ENCODE assay signal across 10 cellular contexts in the genomic region with DNA sequence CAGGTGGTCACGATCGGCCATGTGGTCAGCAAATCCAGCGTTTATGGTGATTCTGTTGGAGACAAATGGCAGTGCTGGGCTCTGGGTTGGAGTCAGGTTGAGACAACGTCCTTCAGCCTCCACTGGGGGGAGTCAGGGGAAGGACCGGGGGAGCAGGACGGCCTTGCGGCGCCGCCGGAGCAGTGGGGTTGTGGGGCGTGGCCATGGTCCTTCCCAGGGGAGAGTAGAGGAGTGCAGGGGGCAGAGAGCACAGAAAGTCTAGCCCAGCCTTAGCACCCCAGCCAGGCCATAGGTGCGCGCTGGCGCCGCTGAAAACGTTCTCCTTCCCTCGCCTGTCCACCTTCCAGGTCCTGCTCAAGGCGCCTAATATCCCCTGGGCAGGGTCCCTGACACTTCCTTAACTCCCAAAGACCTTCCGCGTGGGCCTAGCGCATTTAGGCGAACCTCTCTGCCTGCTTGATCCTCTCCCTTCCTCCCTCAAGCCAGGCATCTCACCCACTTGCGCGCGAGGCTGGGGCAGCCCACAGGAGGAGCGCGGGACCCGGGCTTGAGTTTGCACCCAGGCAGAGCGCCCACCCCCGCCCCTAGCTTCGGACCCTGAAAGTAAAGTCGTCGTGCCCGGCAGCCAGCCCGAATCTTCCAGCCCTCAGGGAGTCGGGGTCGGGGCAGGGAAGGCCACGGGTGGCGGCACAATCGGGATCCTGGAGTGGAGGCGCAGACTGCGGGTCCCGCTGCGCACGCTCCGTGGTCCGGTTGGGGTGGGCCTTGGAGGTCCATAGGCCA. TPM values are rescaled to one million over a fixed set of nuclear protein-coding genes. Genes with fewer than 3 reads are reported as not detected.
DNase-seq lines count a peak whose midpoint lies in the region; ATAC-seq and TF ChIP-seq lines count a peak whose summit lies in the region.
"Had no signal": no experiment of that assay in that cellular context is flagged by ENCODE, and none has a peak within 500 bp of the region (broad histone marks: within the 10 kb centered on the region; RNA-seq: fewer than 3 reads in every experiment).

No MANE protein-coding gene starts in this region.

- H3K36me3 ChIP-seq in transverse colon: no peaks in the 10 kb centered on the region

- H3K4me1 ChIP-seq in transverse colon: peaks cover 12 to 49% (median 45%) of the 10 kb centered on the region in 4 donors

- no peak for TF ChIP-seq EP300 in transverse colon (IDR thresholded peaks at IDR 0.05; ENCODE audit: low read depth)

- ATAC-seq in left ventricle myocardium superior (no peak), sciatic nerve (no peak)

- DNase-seq in activated CD4-positive, alpha-beta T cell treated with anti-CD3 and anti-CD28 coated beads, Interleukin-2, amount 50 U/mL, for 48 hours: peak; percentile 23 to 27
- DNase-seq in activated CD4-positive, alpha-beta T cell treated with anti-CD3 and anti-CD28 coated beads for 1 hour: no peak
- DNase-seq in RWPE1 (ENCODE audit: low spot score) (peak; percentile 53), left ventricle myocardium superior (peak; percentile 34), sciatic nerve (ENCODE audit: low spot score) (peak; percentile 51), cerebellar cortex (ENCODE audit: low spot score) (no peak), SKM-1 (lab: John Stamatoyannopoulos, UW; ENCODE audit: unreplicated experiment) (no peak), transverse colon (no peak)
- DNase-seq: CD4-positive, alpha-beta memory T cell had no signal

- POLR2A ChIA-PET in RWPE1 (lab: Yijun Ruan, JAX; ENCODE audit: low non-redundant PET): no interaction called here

- H3K27me3 ChIP-seq in transverse colon: peaks cover 86% of the 10 kb centered on the region

- no peak overlapping the region for H3K27ac ChIP-seq in RWPE1
- H3K27ac ChIP-seq in transverse colon: no peak overlapping the region
- H3K27ac ChIP-seq: HL-60 had no signal

- in situ Hi-C loops in transverse colon (cut with MboI; ENCODE audit: low pct_ligation_motif_present in 1 of 4, low pct_unique_long_range_greater_than_20kb in 1 of 4, low sequenced_read_pairs in 3 of 4): loop anchor here (25.0 kb wide), 1 partner anchor 427 kb away; no protein-coding TSS in a partner anchor

- TF ChIP-seq POLR2A in transverse colon (IDR thresholded peaks at IDR 0.05): no peak

- CTCF ChIA-PET in RWPE1 (lab: Yijun Ruan, JAX): interaction anchor here (0.6 to 0.7 kb wide), 2 partner anchors 270 to 375 kb away, joined by 4 read pairs; no protein-coding TSS in a partner anchor

- H3K9me3 ChIP-seq in transverse colon: no peaks in the 10 kb centered on the region

- H3K4me3 ChIP-seq in transverse colon: no peak overlapping the region

- no peak for TF ChIP-seq CTCF in RWPE1 (conservative IDR thresholded peaks at IDR 0.05; ENCODE audit: low read depth)
- TF ChIP-seq CTCF in transverse colon (IDR thresholded peaks at IDR 0.05): peak in 1 of 5 experiments; percentile 27

- intact Hi-C loops in left ventricle myocardium superior (cut with micrococcal nuclease) (loop anchor here (5.0 to 10.0 kb wide), 2 partner anchors 61 to 427 kb away; no protein-coding TSS in a partner anchor), sciatic nerve (cut with DNase I) (loop anchor here (5.0 kb wide), 1 partner anchor 507 kb away; no protein-coding TSS in a partner anchor), transverse colon (cut with DNase I; ENCODE audit: low total_unique reads) (loop anchor here (5.0 kb wide), 1 partner anchor 507 kb away; no protein-coding TSS in a partner anchor)

- 7% methylated on average over 3 to 21 of the region's 47 CpGs for WGBS in transverse colon (ENCODE audit: low coverage in 1 of 2), 2 donors

RNA-seq across cellular contexts. Expression of gene KIF26A, which starts 3.1 kb away (rescaled TPM):
- 6.0 TPM for total RNA-seq in left ventricle myocardium superior
- 10.4 TPM for total RNA-seq in sciatic nerve
- 1 to 10 TPM; 2.2 to 7.8 (median 4.4) TPM for total RNA-seq in transverse colon

RNA-seq across cellular contexts. Expression of gene ASPG, which starts 49.8 kb away (rescaled TPM):
- total RNA-seq in left ventricle myocardium superior: 28.2 TPM
- 4.6 TPM for total RNA-seq in sciatic nerve
- total RNA-seq in transverse colon: 10 to 100 TPM in 2 of 4 donors, 1 to 10 TPM in 2; 4.4 to 20.3 (median 8.7) TPM
- total RNA-seq: CD4-positive, alpha-beta memory T cell had no signal

Comparison
In these comparisons a context has a peak if more than half of its experiments do, and no peak if none do; other contexts are left out.
1. DNase-seq: peak in activated CD4-positive, alpha-beta T cell treated with anti-CD3 and anti-CD28 coated beads, Interleukin-2, amount 50 U/mL, for 48 hours (2 of 2), RWPE1 (single experiment), left ventricle myocardium superior (single experiment) and sciatic nerve (single experiment); none in activated CD4-positive, alpha-beta T cell treated with anti-CD3 and anti-CD28 coated beads for 1 hour (single experiment), cerebellar cortex (single experiment), SKM-1 (single experiment) and transverse colon (single experiment).